In the genomic region with DNA sequence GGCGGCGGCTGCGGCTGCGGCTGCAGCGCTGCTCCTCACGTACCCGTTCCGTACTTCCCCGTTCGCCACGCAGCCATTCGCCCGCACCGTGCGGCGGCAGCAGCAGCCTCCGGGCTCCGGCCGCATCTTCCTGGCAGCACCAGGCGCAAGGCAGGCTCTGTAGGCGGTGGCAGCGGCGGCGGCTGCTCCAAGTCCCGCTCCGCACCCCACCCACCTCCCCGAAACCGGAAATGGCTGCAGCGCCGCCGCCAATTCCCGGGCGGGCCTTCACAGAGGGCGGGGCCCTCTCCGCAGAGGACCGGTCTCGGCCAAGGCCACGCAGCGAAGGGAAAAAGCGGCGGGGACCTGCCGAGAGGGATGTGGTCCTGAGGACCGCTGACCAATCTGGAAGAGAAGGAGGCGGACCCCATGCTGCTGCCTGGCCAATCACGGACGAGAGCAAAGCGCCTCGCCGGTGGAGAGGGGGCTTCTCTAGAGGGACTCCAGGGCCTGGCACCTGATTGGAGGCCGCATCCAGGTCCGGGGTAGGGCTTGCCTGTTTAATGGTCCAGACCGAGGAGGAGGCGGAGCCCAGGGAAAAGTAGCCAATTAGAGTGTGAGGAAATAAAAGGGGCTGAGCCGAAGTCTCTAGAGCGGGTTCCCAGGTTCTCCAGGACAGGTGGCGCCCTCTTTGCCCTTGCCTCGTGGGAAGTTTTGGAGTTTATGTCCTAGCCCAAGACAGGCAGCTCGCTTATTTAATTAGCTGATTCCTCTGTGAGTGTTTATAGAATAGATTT, we compare ENCODE assay signal across 8 cellular contexts. TPM values are rescaled to one million over a fixed set of nuclear protein-coding genes. Genes with fewer than 3 reads are reported as not detected.
DNase-seq lines count a peak whose midpoint lies in the region; ATAC-seq, FAIRE-seq and TF ChIP-seq lines count a peak whose summit lies in the region.

SPTLC2 (minus strand) TSS at position 184 of the 776 bp plus-strand sequence; CDS start at position 126, 58 bp downstream.

- H3K4me1 ChIP-seq in BE2C (peaks cover 3% of the 10 kb centered on the region; the same call in 1 of the 2 replicates), kidney (ENCODE audit: control insufficient read depth in 1 of 2, insufficient read depth in 1 of 2, low read depth in 1 of 2, low read length in 2 of 2) (peaks cover 2 to 11% of the 10 kb centered on the region in 2 donors)

- H3K9ac ChIP-seq in kidney (ENCODE audit: low read length in 2 of 2) = peak within 1 kb of the TSS; percentile 45 to 87

- peak within 1 kb of the TSS; percentile 78 to 81 for H3K27ac ChIP-seq in kidney (ENCODE audit: low read depth in 2 of 2, low read length in 2 of 2)

- FAIRE-seq in kidney (lab: Jason Lieb, UNC) = peak; percentile 99

- no peaks in the 10 kb centered on the region for H3K27me3 ChIP-seq in BE2C

- H3K36me3 ChIP-seq in BE2C (no peaks in the 10 kb centered on the region), kidney (ENCODE audit: control insufficient read depth in 1 of 2, insufficient read depth in 2 of 2, low read length in 2 of 2) (no peaks in the 10 kb centered on the region)

- DNase-seq in BE2C = peak; percentile 99
- peak; percentile 99 for DNase-seq in GM19238 (ENCODE audit: insufficient read length, low spot score)
- peak; percentile 98 for DNase-seq in NCI-H510A treated with DMSO at 0.1 percent for 48 hours (lab: John Stamatoyannopoulos, UW)
- DNase-seq in activated CD4-positive, alpha-beta T cell treated with anti-CD3 and anti-CD28 coated beads for 24 hours (ENCODE audit: low read depth in 2 of 2) = peak; percentile 87 to 91
- peak; percentile 100 for DNase-seq in choroid plexus epithelial cell (ENCODE audit: low read depth)
- peak; percentile 100 for DNase-seq in kidney
- peak; percentile 97 for DNase-seq in stimulated activated CD4-positive, alpha-beta T cell treated with anti-CD3 and anti-CD28 coated beads, Interleukin-15, amount 100 ng/mL, for 24 hours

- intact Hi-C loops in kidney (cut with DNase I) = no loop called here

- H3K9me3 ChIP-seq in BE2C = no peaks in the 10 kb centered on the region
- no peaks in the 10 kb centered on the region for H3K9me3 ChIP-seq in kidney (ENCODE audit: control insufficient read depth in 1 of 2, low read length in 2 of 2)

- ATAC-seq in HG03442 (IDR thresholded peaks at IDR 0.05; ENCODE audit: unreplicated experiment) = peak; percentile 95

- TF ChIP-seq CTCF in BE2C (IDR thresholded peaks at IDR 0.05; ENCODE audit: low read depth, low read length) = peak; percentile 35
- TF ChIP-seq CTCF in choroid plexus epithelial cell (conservative IDR thresholded peaks at IDR 0.05; ENCODE audit: low read depth, low read length) = peak; percentile 7
- TF ChIP-seq CTCF in kidney (IDR thresholded peaks at IDR 0.05; ENCODE audit: borderline replicate concordance, extremely low read depth, insufficient read depth) = peak; percentile 30

- peak within 1 kb of the TSS; percentile 96 for H3K4me3 ChIP-seq in BE2C (ENCODE audit: low read depth, low read length)
- H3K4me3 ChIP-seq in choroid plexus epithelial cell (ENCODE audit: low read depth, low read length) = peak within 1 kb of the TSS; percentile 93
- peak within 1 kb of the TSS; percentile 87 to 91 for H3K4me3 ChIP-seq in kidney (ENCODE audit: low read length in 2 of 2)

RNA-seq across cellular contexts. Expression of gene SPTLC2, which starts in this region (rescaled TPM):
- 7.8 TPM for polyA plus RNA-seq in BE2C (2012; ENCODE audit: insufficient read depth, insufficient read length, low read depth)
- 66.1 TPM for total RNA-seq in kidney
- 17.0 TPM for polyA plus RNA-seq in kidney (ENCODE audit: insufficient read depth, low read depth, low replicate concordance)

Comparison
In these comparisons a context has a peak if more than half of its experiments do, and no peak if none do; other contexts are left out.
1. Peak in every context shown above with its lines: DNase-seq, ATAC-seq, H3K4me3 ChIP-seq and H3K27ac ChIP-seq.